8 cellular contexts compared by ENCODE assay signal in the genomic region with DNA sequence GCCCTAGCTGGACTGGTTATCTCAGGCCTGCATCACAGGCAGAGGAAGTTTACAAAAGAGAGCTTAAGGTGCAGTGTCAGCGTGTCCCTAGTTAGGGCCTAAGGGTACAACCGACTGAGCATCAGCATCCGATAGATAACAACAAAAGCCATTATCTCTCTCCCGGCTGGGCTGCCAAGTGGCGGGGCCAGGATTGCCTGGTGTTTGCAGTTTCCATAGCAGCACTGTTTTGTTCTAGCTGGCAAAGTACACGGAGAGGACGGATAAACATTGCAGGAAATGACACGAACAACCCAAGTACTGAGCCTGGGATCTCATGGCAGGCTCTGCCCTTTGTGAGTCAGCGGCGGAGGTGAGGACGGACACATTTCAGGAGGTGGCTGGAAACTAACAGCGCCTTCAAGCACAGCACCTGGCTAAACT.
DNase-seq lines count a peak whose midpoint lies in the region; ATAC-seq and TF ChIP-seq lines count a peak whose summit lies in the region.

No MANE protein-coding gene starts in this region.

- H3K36me3 ChIP-seq in naive thymus-derived CD4-positive, alpha-beta T cell (ENCODE audit: control insufficient read depth in 2 of 3, insufficient read depth in 3 of 3, low read length in 3 of 3) = no peaks in the 10 kb centered on the region

- no peak overlapping the region for H3K4me3 ChIP-seq in naive thymus-derived CD4-positive, alpha-beta T cell (ENCODE audit: low read length)

- POLR2A ChIA-PET in RWPE1 (lab: Yijun Ruan, JAX; ENCODE audit: low non-redundant PET) = no interaction called here
- POLR2A ChIA-PET in naive thymus-derived CD4-positive, alpha-beta T cell (lab: Charles Lee) = no interaction called here

- peak; percentile 22 for ATAC-seq in naive thymus-derived CD4-positive, alpha-beta T cell
- ATAC-seq in HG02885 (IDR thresholded peaks at IDR 0.05; ENCODE audit: poor library complexity, unreplicated experiment) = no peak

- no peaks in the 10 kb centered on the region for H3K9me3 ChIP-seq in naive thymus-derived CD4-positive, alpha-beta T cell (ENCODE audit: control insufficient read depth in 2 of 3, low read length in 3 of 3)

- DNase-seq in HT1080 (ENCODE audit: low read depth) (peak; percentile 86), RWPE1 (ENCODE audit: low spot score) (peak; percentile 88), fibroblast of gingiva (ENCODE audit: low read depth) (peak; percentile 73), NOMO-1 treated with dmso at 0.1 percent for 144 hours (lab: John Stamatoyannopoulos, UW; ENCODE audit: unreplicated experiment) (no peak)
- no peak for DNase-seq in naive thymus-derived CD4-positive, alpha-beta T cell
- no peak for DNase-seq in activated CD8-positive, alpha-beta memory T cell treated with anti-CD3 and anti-CD28 coated beads for 24 hours
- no peak for DNase-seq in activated CD4-positive, alpha-beta T cell treated with anti-CD3 and anti-CD28 coated beads for 48 hours

- no peaks in the 10 kb centered on the region for H3K4me1 Mint-ChIP-seq in naive thymus-derived CD4-positive, alpha-beta T cell

- H3K36me3 Mint-ChIP-seq in naive thymus-derived CD4-positive, alpha-beta T cell = no peaks in the 10 kb centered on the region

- no peak overlapping the region for H3K27ac Mint-ChIP-seq in naive thymus-derived CD4-positive, alpha-beta T cell

- peak overlapping the region; percentile 80 for H3K27ac ChIP-seq in RWPE1
- no peak overlapping the region for H3K27ac ChIP-seq in naive thymus-derived CD4-positive, alpha-beta T cell (ENCODE audit: low read depth, low read length)

- H3K4me3 Mint-ChIP-seq in naive thymus-derived CD4-positive, alpha-beta T cell = no peak overlapping the region

- H3K27me3 Mint-ChIP-seq in naive thymus-derived CD4-positive, alpha-beta T cell = peaks cover 0 to 16% (median 0%) of the 10 kb centered on the region in 5 donors

- intact Hi-C loops in naive thymus-derived CD4-positive, alpha-beta T cell (cut with micrococcal nuclease) = no loop called here

- CTCF ChIA-PET in RWPE1 (lab: Yijun Ruan, JAX) = interaction anchor here (0.7 to 1.0 kb wide), 2 partner anchors 9 to 35 kb away, joined by 3 to 4 read pairs; no protein-coding TSS in a partner anchor
- CTCF ChIA-PET in naive thymus-derived CD4-positive, alpha-beta T cell (lab: Charles Lee) = no interaction called here

- no peaks in the 10 kb centered on the region for H3K9me3 Mint-ChIP-seq in naive thymus-derived CD4-positive, alpha-beta T cell

- no peak for TF ChIP-seq CTCF in RWPE1 (conservative IDR thresholded peaks at IDR 0.05; ENCODE audit: low read depth)

- no peaks in the 10 kb centered on the region for H3K27me3 ChIP-seq in naive thymus-derived CD4-positive, alpha-beta T cell (ENCODE audit: control insufficient read depth in 2 of 2, insufficient read depth in 2 of 2, low read length in 2 of 2)

- no peaks in the 10 kb centered on the region for H3K4me1 ChIP-seq in naive thymus-derived CD4-positive, alpha-beta T cell (ENCODE audit: control insufficient read depth in 2 of 2, insufficient read depth in 2 of 2, low read length in 2 of 2)

Comparison
In these comparisons a context has a peak if more than half of its experiments do, and no peak if none do; other contexts are left out.
1. DNase-seq: peak in HT1080 (single experiment), RWPE1 (single experiment) and fibroblast of gingiva (single experiment); none in naive thymus-derived CD4-positive, alpha-beta T cell (0 of 9), activated CD8-positive, alpha-beta memory T cell treated with anti-CD3 and anti-CD28 coated beads for 24 hours (single experiment), NOMO-1 treated with dmso at 0.1 percent for 144 hours (single experiment) and activated CD4-positive, alpha-beta T cell treated with anti-CD3 and anti-CD28 coated beads for 48 hours (single experiment).